In genomic region chr22:24230911-24231656, GRCh38 we compare ENCODE assay signal across 7 cellular contexts. TPM values are rescaled to one million over a fixed set of nuclear protein-coding genes. Genes with fewer than 3 reads are reported as not detected.
DNase-seq lines count a peak whose midpoint lies in the region; ATAC-seq, FAIRE-seq and TF ChIP-seq lines count a peak whose summit lies in the region.

No MANE protein-coding gene starts in this region.

- TF ChIP-seq RAD21 in K562 (CRISPR knock-in tag; conservative IDR thresholded peaks at IDR 0.05 in 1 of 2, IDR thresholded peaks at IDR 0.05 in 1 of 2) = peak in 1 of 2 experiments; percentile 10; a peak in 1 of 4 replicates

- no peak overlapping the region for H3K27ac ChIP-seq in K562 (ENCODE audit: extremely low read depth, low read depth, low read length)
- H3K27ac ChIP-seq in stomach = no peak overlapping the region

- H3K79me2 ChIP-seq in K562 (ENCODE audit: control insufficient read depth, insufficient read depth, low read length) = no peaks in the 10 kb centered on the region

- POLR2A ChIA-PET in K562 (lab: Yijun Ruan, JAX) = no interaction called here

- no peak for DNase-seq in HFFc6
- peak; percentile 17 for DNase-seq in T-helper 22 cell (ENCODE audit: low read depth)
- peak; percentile 47 to 65 (median 57) for DNase-seq in K562 (ENCODE audit: extremely low read depth in 1 of 4, low spot score in 3 of 4)
- DNase-seq in mesothelial cell of epicardium (ENCODE audit: low spot score in 2 of 2, unreplicated experiment in 2 of 2) = no peak
- DNase-seq in stomach = peak; percentile 74
- DNase-seq in 8988T = no peak
- no peak for DNase-seq in HPDE6-E6E7 (ENCODE audit: extremely low spot score)

- H3K9me3 ChIP-seq in K562 (replicated peaks; ENCODE audit: control insufficient read depth, insufficient read depth, low read depth, low read length) (no peaks in the 10 kb centered on the region), stomach (no peaks in the 10 kb centered on the region)

- H3K27me3 ChIP-seq in K562 (ENCODE audit: control insufficient read depth in 2 of 2, insufficient read depth in 2 of 2, low read length in 2 of 2) (no peaks in the 10 kb centered on the region), stomach (no peaks in the 10 kb centered on the region)

- H3K4me1 ChIP-seq in K562 (replicated peaks in 1 of 2; ENCODE audit: control insufficient read depth in 2 of 2, insufficient read depth in 2 of 2, low read length in 2 of 2) = peaks cover 0 to 5% of the 10 kb centered on the region in 2 experiments; a peak in 2 of 5 replicates
- H3K4me1 ChIP-seq in stomach = peaks cover 0 to 13% (median 0%) of the 10 kb centered on the region in 4 donors

- ATAC-seq in K562 = peak; percentile 91

- H3K36me3 ChIP-seq in K562 (ENCODE audit: control insufficient read depth, insufficient read depth, low read length) (no peaks in the 10 kb centered on the region), stomach (peaks cover 0 to 19% (median 12%) of the 10 kb centered on the region in 4 donors)

- H3K4me2 ChIP-seq in K562 (ENCODE audit: insufficient read depth, low read length) = no peak overlapping the region

- H3K36me3 Mint-ChIP-seq in HFFc6 (ENCODE audit: low read depth) (no peaks in the 10 kb centered on the region; the same call in 1 of the 2 replicates), mesothelial cell of epicardium (peaks cover 2% of the 10 kb centered on the region)

- peaks cover 5% of the 10 kb centered on the region; the same call in 1 of the 2 replicates for H3K9me3 Mint-ChIP-seq in HFFc6
- H3K9me3 Mint-ChIP-seq in mesothelial cell of epicardium = peaks cover 4% of the 10 kb centered on the region

- CTCF ChIA-PET in K562 (lab: Yijun Ruan, JAX; ENCODE audit: low intra/inter-chr PET ratio) = no interaction called here

- no peak overlapping the region for H2AFZ ChIP-seq in K562 (ENCODE audit: low read depth, low read length)

- peak; percentile 66 for TF ChIP-seq CTCF in HFFc6 (IDR thresholded peaks at IDR 0.05)
- TF ChIP-seq CTCF in K562 (IDR thresholded peaks at IDR 0.05 in 2 of 3, conservative IDR thresholded peaks at IDR 0.05 in 1 of 3; ENCODE audit: insufficient read depth in 2 of 3, low read depth in 1 of 3, low read length in 3 of 3) = peak; percentile 40 to 50 (median 42)
- peak; percentile 43 for TF ChIP-seq CTCF in mesothelial cell of epicardium (IDR thresholded peaks at IDR 0.05; ENCODE audit: unreplicated experiment)
- TF ChIP-seq CTCF in stomach (IDR thresholded peaks at IDR 0.05) = peak in 4 of 7 experiments; percentile 18 to 59 (median 33)

- TF ChIP-seq EP300 in K562 (IDR thresholded peaks at IDR 0.05; ENCODE audit: low read length) (no peak), stomach (IDR thresholded peaks at IDR 0.05) (no peak)

- BruUV-seq in K562 (replicated peaks; lab: Mats Ljungman, UMichigan) = no TSS peak

- in situ Hi-C loops in K562 (cut with MboI) = no loop called here

- H3K4me3 ChIP-seq in K562 (no peak overlapping the region), stomach (no peak overlapping the region)

- FAIRE-seq in K562 (lab: Jason Lieb, UNC) = no peak

- no peaks in the 10 kb centered on the region; the same call in 1 of the 2 replicates for H3K27me3 Mint-ChIP-seq in HFFc6 (ENCODE audit: insufficient read depth)
- H3K27me3 Mint-ChIP-seq in mesothelial cell of epicardium (ENCODE audit: low read depth) = no peaks in the 10 kb centered on the region

- H3K4me3 Mint-ChIP-seq in HFFc6 (no peak overlapping the region), mesothelial cell of epicardium (no peak overlapping the region)

- no peaks in the 10 kb centered on the region for H3K9me1 ChIP-seq in K562 (ENCODE audit: control insufficient read depth, insufficient read depth, low read length)

- H4K20me1 ChIP-seq in K562 (replicated peaks; ENCODE audit: control insufficient read depth, insufficient read depth, low read length) = no peaks in the 10 kb centered on the region

- H3K9ac ChIP-seq in K562 (ENCODE audit: insufficient read depth in 1 of 2, low read depth in 2 of 2, low read length in 2 of 2) = peak overlapping the region in 1 of 2 experiments; percentile 9; a peak in 1 of 4 replicates

- TF ChIP-seq POLR2A in K562 (conservative IDR thresholded peaks at IDR 0.05) (no peak), stomach (IDR thresholded peaks at IDR 0.05) (no peak)

- WGBS in K562 (ENCODE audit: insufficient coverage, low coverage, missing lambda C conversion rate) = 9% methylated on average over 11 of the region's 18 CpGs
- 42 to 61% (median 52%) methylated on average over 10 to 18 of the region's 18 CpGs for WGBS in stomach, 5 donors

- H3K4me1 Mint-ChIP-seq in HFFc6 (ENCODE audit: low read depth) = no peaks in the 10 kb centered on the region
- H3K4me1 Mint-ChIP-seq in mesothelial cell of epicardium = peaks cover 5% of the 10 kb centered on the region

- intact Hi-C loops in K562 (cut with micrococcal nuclease) = no loop called here
- intact Hi-C loops in stomach (cut with DNase I; ENCODE audit: low total_unique reads) = no loop called here

- no peak overlapping the region for H3K27ac Mint-ChIP-seq in HFFc6
- peak overlapping the region; percentile 48 for H3K27ac Mint-ChIP-seq in mesothelial cell of epicardium

RNA-seq across cellular contexts. Expression of gene GGT5, which starts 13.8 kb away (rescaled TPM):
- under 1 TPM; 0.17 to 0.61 (median 0.27) TPM for total RNA-seq in HFFc6 (2021; fragmentation: NEBNext Ultra II Directional; extraction: Animal tissue kit (Norgen Biotek cat#: 25700))
- total RNA-seq in K562 (2011; cell fraction: chromatin; rRNA removed; ENCODE audit: low replicate concordance) = 0.84 and 2.9 TPM in 2 replicates
- total RNA-seq in K562 (2011; cell fraction: nucleolus; rRNA removed) = 0.26 and 1.3 TPM in 2 replicates
- 0.44 and 0.84 TPM in 2 replicates for total RNA-seq in K562 (2011; cell fraction: nucleoplasm; rRNA removed)
- 0.16 TPM in 1 of 2 replicates, not detected in the other for total RNA-seq in K562 (2014; rRNA removed)
- total RNA-seq in K562 (2014; rRNA removed; fragmentation: Illumina TruSeq; extraction: Trizol) = not detected in 2 replicates
- total RNA-seq in K562 (2015; rRNA removed; fragmentation: Illumina TruSeq; extraction: Trizol) = 0.19 and 0.69 TPM in 2 replicates
- total RNA-seq in K562 (2021) = 0.18 and 0.81 TPM in 2 replicates
- polyA plus RNA-seq in K562 (2011; rRNA removed) = 0.07 and 0.26 TPM in 2 replicates
- polyA plus RNA-seq in K562 (2011; cell fraction: cytosol; rRNA removed) = 0.40 and 3.1 TPM in 2 replicates
- polyA plus RNA-seq in K562 (2011; cell fraction: nucleus; rRNA removed) = 3.7 and 14.6 TPM in 2 replicates
- 1.4 and 2.3 TPM in 2 replicates for polyA plus RNA-seq in K562 (2012)
- 0.46 and 0.58 TPM in 2 replicates for polyA plus RNA-seq in K562 (2014; fragmentation: Illumina TruSeq; extraction: Trizol)
- not detected for polyA plus RNA-seq in K562 (2014; fragmentation: Nextera tagmentation; extraction: Ambion mirVana)
- 0.17 and 0.46 TPM in 2 replicates for polyA plus RNA-seq in K562 (2014; rRNA removed)
- 0.42 TPM in 1 of 2 replicates, not detected in the other for polyA minus RNA-seq in K562 (2011; rRNA and poly(A)+ RNA removed)
- polyA minus RNA-seq in K562 (2011; cell fraction: cytosol; rRNA and poly(A)+ RNA removed) = not detected in 2 replicates
- 0.54 and 0.67 TPM in 2 replicates for polyA minus RNA-seq in K562 (2011; cell fraction: nucleus; rRNA and poly(A)+ RNA removed)
- 2.9 to 4.1 TPM (median 3.6 TPM) in 3 replicates for total RNA-seq in mesothelial cell of epicardium
- total RNA-seq in stomach = 10 to 100 TPM in 4 of 5 donors, 1 to 10 TPM in 1; 9.9 to 48.8 (median 29.0) TPM
- polyA plus RNA-seq in stomach = 10 to 100 TPM; 17.0 to 22.6 (median 18.2) TPM

RNA-seq across cellular contexts. Expression of gene SPECC1L, which starts 39.5 kb away (rescaled TPM):
- total RNA-seq in HFFc6 (2021; fragmentation: NEBNext Ultra II Directional; extraction: Animal tissue kit (Norgen Biotek cat#: 25700)) = 10 to 100 TPM; 47.3 to 61.5 (median 59.1) TPM
- 26.8 and 55.2 TPM in 2 replicates for total RNA-seq in K562 (2011; cell fraction: chromatin; rRNA removed; ENCODE audit: low replicate concordance)
- 14.2 and 18.8 TPM in 2 replicates for total RNA-seq in K562 (2011; cell fraction: nucleolus; rRNA removed)
- 20.5 and 27.3 TPM in 2 replicates for total RNA-seq in K562 (2011; cell fraction: nucleoplasm; rRNA removed)
- total RNA-seq in K562 (2014; rRNA removed) (11.5 and 15.4 TPM in 2 replicates), K562 (2014; rRNA removed; fragmentation: Illumina TruSeq; extraction: Trizol) (17.6 and 19.4 TPM in 2 replicates), K562 (2015; rRNA removed; fragmentation: Illumina TruSeq; extraction: Trizol) (19.2 and 20.3 TPM in 2 replicates), K562 (2021) (26.0 and 27.9 TPM in 2 replicates), mesothelial cell of epicardium (80.8 to 88.0 TPM (median 82.9 TPM) in 3 replicates), stomach (10 to 100 TPM; 19.0 to 53.1 (median 32.7) TPM)
- polyA plus RNA-seq in K562 (2011; rRNA removed) (13.0 and 15.8 TPM in 2 replicates), K562 (2014; fragmentation: Illumina TruSeq; extraction: Trizol) (11.7 and 14.5 TPM in 2 replicates), K562 (2014; fragmentation: Nextera tagmentation; extraction: Ambion mirVana) (1 to 10 TPM; 1.4 to 2.6 TPM), K562 (2014; rRNA removed) (9.1 and 9.8 TPM in 2 replicates), stomach (1 to 10 TPM; 6.0 to 8.5 (median 6.1) TPM)
- polyA plus RNA-seq in K562 (2011; cell fraction: cytosol; rRNA removed) = 9.1 and 9.5 TPM in 2 replicates
- polyA plus RNA-seq in K562 (2011; cell fraction: nucleus; rRNA removed) = 15.3 and 16.7 TPM in 2 replicates
- polyA plus RNA-seq in K562 (2012) = 11.1 and 12.7 TPM in 2 replicates
- polyA minus RNA-seq in K562 (2011; rRNA and poly(A)+ RNA removed) = 35.3 and 44.3 TPM in 2 replicates
- 14.5 and 16.0 TPM in 2 replicates for polyA minus RNA-seq in K562 (2011; cell fraction: cytosol; rRNA and poly(A)+ RNA removed)
- 11.0 and 24.5 TPM in 2 replicates for polyA minus RNA-seq in K562 (2011; cell fraction: nucleus; rRNA and poly(A)+ RNA removed)

RNA-seq across cellular contexts. Expression of gene SUSD2, which starts 49.8 kb away (rescaled TPM):
- total RNA-seq in HFFc6 (2021; fragmentation: NEBNext Ultra II Directional; extraction: Animal tissue kit (Norgen Biotek cat#: 25700)) = under 1 TPM; 0.11 to 0.24 (median 0.19) TPM
- total RNA-seq in K562 (2011; cell fraction: chromatin; rRNA removed; ENCODE audit: low replicate concordance) = 0.30 and 0.79 TPM in 2 replicates
- 0.39 and 0.50 TPM in 2 replicates for total RNA-seq in K562 (2011; cell fraction: nucleolus; rRNA removed)
- 0.22 and 0.31 TPM in 2 replicates for total RNA-seq in K562 (2011; cell fraction: nucleoplasm; rRNA removed)
- not detected in 2 replicates for total RNA-seq in K562 (2014; rRNA removed)
- not detected in 2 replicates for total RNA-seq in K562 (2014; rRNA removed; fragmentation: Illumina TruSeq; extraction: Trizol)
- total RNA-seq in K562 (2015; rRNA removed; fragmentation: Illumina TruSeq; extraction: Trizol) = 0.07 and 0.08 TPM in 2 replicates
- 0.16 and 0.22 TPM in 2 replicates for total RNA-seq in K562 (2021)
- 0.03 TPM in 2 replicates for polyA plus RNA-seq in K562 (2011; rRNA removed)
- polyA plus RNA-seq in K562 (2011; cell fraction: cytosol; rRNA removed) = 0.01 and 0.15 TPM in 2 replicates
- polyA plus RNA-seq in K562 (2011; cell fraction: nucleus; rRNA removed) = 0.14 and 0.54 TPM in 2 replicates
- polyA plus RNA-seq in K562 (2012) = 0.08 and 0.10 TPM in 2 replicates
- 0.04 TPM in 1 of 2 replicates, not detected in the other for polyA plus RNA-seq in K562 (2014; fragmentation: Illumina TruSeq; extraction: Trizol)
- polyA plus RNA-seq in K562 (2014; fragmentation: Nextera tagmentation; extraction: Ambion mirVana) = not detected
- 0.01 TPM in 1 of 2 replicates, not detected in the other for polyA plus RNA-seq in K562 (2014; rRNA removed)
- not detected in 2 replicates for polyA minus RNA-seq in K562 (2011; rRNA and poly(A)+ RNA removed)
- polyA minus RNA-seq in K562 (2011; cell fraction: cytosol; rRNA and poly(A)+ RNA removed) = not detected in 2 replicates
- 0.11 and 0.13 TPM in 2 replicates for polyA minus RNA-seq in K562 (2011; cell fraction: nucleus; rRNA and poly(A)+ RNA removed)
- 0.91 to 1.4 TPM (median 1.2 TPM) in 3 replicates for total RNA-seq in mesothelial cell of epicardium
- total RNA-seq in stomach = 10 to 100 TPM in 3 of 5 donors, 1 to 10 TPM in 1, under 1 TPM in 1; 0.58 to 29.9 (median 17.5) TPM
- 1 to 10 TPM; 2.6 to 5.7 (median 3.2) TPM for polyA plus RNA-seq in stomach

Comparison
In these comparisons a context has a peak if more than half of its experiments do, and no peak if none do; other contexts are left out.
1. DNase-seq: peak in T-helper 22 cell (single experiment), K562 (4 of 4) and stomach (single experiment); none in HFFc6 (single experiment), mesothelial cell of epicardium (0 of 2), 8988T (single experiment) and HPDE6-E6E7 (single experiment).
2. Peak in every context shown above with its lines, with median percentiles within 50 percentile points of each other: CTCF ChIP-seq.